1 cellular context compared by ENCODE assay signal in genomic region chr20:62266340-62266739, GRCh38.
A peak's percentile ranks its signal among the peaks of the same experiment; 100 is the strongest.
TF ChIP-seq lines count a peak whose summit lies in the region.

No MANE protein-coding gene starts in this region.

TF ChIP-seq in H1, 55 proteins besides CTCF, POLR2A, EP300 and RAD21:
- TF ChIP-seq SP1 (IDR thresholded peaks at IDR 0.05; ENCODE audit: low read depth, low read length) (peak; percentile 38; the same call in 1 of the 2 replicates), SUZ12 (IDR thresholded peaks at IDR 0.05; ENCODE audit: low read length) (no peak)
- TF ChIP-seq, protein P1, sequence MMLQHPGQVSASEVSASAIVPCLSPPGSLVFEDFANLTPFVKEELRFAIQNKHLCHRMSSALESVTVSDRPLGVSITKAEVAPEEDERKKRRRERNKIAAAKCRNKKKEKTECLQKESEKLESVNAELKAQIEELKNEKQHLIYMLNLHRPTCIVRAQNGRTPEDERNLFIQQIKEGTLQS (IDR thresholded peaks at IDR 0.05; ENCODE audit: insufficient read depth, low read depth, low read length) = no peak
